In genomic region chr9:69900406-69900805, GRCh38 we compare ENCODE assay signal across 1 cellular context.
TF ChIP-seq lines count a peak whose summit lies in the region.

No MANE protein-coding gene starts in this region.

TF ChIP-seq in endothelial cell of umbilical vein, 7 proteins besides CTCF, POLR2A, EP300 and RAD21 (continued from another document):
- no peak for TF ChIP-seq MAX (IDR thresholded peaks at IDR 0.05; ENCODE audit: insufficient read depth, insufficient read length)
TF ChIP-seq in endothelial cell of umbilical vein: peak in this region for 1.
